ENCODE assay signal across 18 cellular contexts in genomic region chr1:87428883-87429282, GRCh38.
DNase-seq lines count a peak whose midpoint lies in the region; ATAC-seq, FAIRE-seq and TF ChIP-seq lines count a peak whose summit lies in the region.
"Had no signal": no experiment of that assay in that cellular context is flagged by ENCODE, and none has a peak within 500 bp of the region (broad histone marks: within the 10 kb centered on the region; RNA-seq: fewer than 3 reads in every experiment).

No MANE protein-coding gene starts in this region.

- no peaks in the 10 kb centered on the region for H3K36me3 ChIP-seq in HAP-1 (replicated peaks)
- H3K36me3 ChIP-seq in astrocyte (ENCODE audit: insufficient read depth, low read length) = no peaks in the 10 kb centered on the region
- no peaks in the 10 kb centered on the region for H3K36me3 ChIP-seq in mesendoderm (ENCODE audit: control insufficient read depth, insufficient read depth, low read length)
- no peaks in the 10 kb centered on the region for H3K36me3 ChIP-seq in MM.1S (replicated peaks; ENCODE audit: insufficient read depth, low read length)
- H3K36me3 ChIP-seq: BLaER1 had no signal

- no peak overlapping the region for H3K4ac ChIP-seq in mesendoderm (ENCODE audit: low read depth, low read length)

- no peaks in the 10 kb centered on the region for H3K9me3 ChIP-seq in HAP-1
- no peaks in the 10 kb centered on the region for H3K9me3 ChIP-seq in astrocyte (ENCODE audit: insufficient read depth, low read depth, low read length)
- H3K9me3 ChIP-seq in MM.1S (replicated peaks; ENCODE audit: insufficient read depth, low read length) = no peaks in the 10 kb centered on the region
- H3K9me3 ChIP-seq: A549, BLaER1 had no signal

- H3K4me3 ChIP-seq in HAP-1 = no peak overlapping the region
- no peak overlapping the region for H3K4me3 ChIP-seq in astrocyte (ENCODE audit: insufficient read depth, low read depth, low read length)
- no peak overlapping the region for H3K4me3 ChIP-seq in mesendoderm (ENCODE audit: low read length)
- H3K4me3 ChIP-seq in MM.1S (ENCODE audit: low read length) = no peak overlapping the region
- H3K4me3 ChIP-seq: A549, BLaER1, GM23248 had no signal

- H3K9ac ChIP-seq in astrocyte (ENCODE audit: low read length) (no peak overlapping the region), mesendoderm (ENCODE audit: low read length) (no peak overlapping the region), MM.1S (ENCODE audit: low read length) (no peak overlapping the region)
- H3K9ac ChIP-seq: BLaER1, GM23248 had no signal

- no peak overlapping the region for H2BK120ac ChIP-seq in mesendoderm (ENCODE audit: low read depth, low read length)

- H2AK5ac ChIP-seq in mesendoderm (ENCODE audit: low read length) = no peak overlapping the region

- H3K18ac ChIP-seq in mesendoderm (ENCODE audit: low read length) = no peak overlapping the region

- no peak overlapping the region for H3K4me3 Mint-ChIP-seq in astrocyte (ENCODE audit: unreplicated experiment)
- H3K4me3 Mint-ChIP-seq: CD8-positive, alpha-beta memory T cell; HFFc6 had no signal

- no peak for FAIRE-seq in astrocyte (lab: Jason Lieb, UNC)
- FAIRE-seq: A549, G401.6, GM12891 had no signal

- H3K27ac ChIP-seq in astrocyte (ENCODE audit: low read depth, low read length) (no peak overlapping the region), mesendoderm (ENCODE audit: low read depth, low read length) (no peak overlapping the region), MM.1S (ENCODE audit: low read length) (no peak overlapping the region)
- H3K27ac ChIP-seq: A549, BLaER1, GM23248, HL-60 had no signal

- H4K20me1 ChIP-seq in astrocyte (ENCODE audit: insufficient read depth, low read length) (no peaks in the 10 kb centered on the region), MM.1S (ENCODE audit: insufficient read depth, low read length) (no peaks in the 10 kb centered on the region)
- H4K20me1 ChIP-seq: BLaER1 had no signal

- TF ChIP-seq CTCF in astrocyte (IDR thresholded peaks at IDR 0.05; ENCODE audit: insufficient read depth, low read depth, low read length) (no peak), MM.1S (IDR thresholded peaks at IDR 0.05; ENCODE audit: low read length) (no peak)

- H3K27ac Mint-ChIP-seq in astrocyte (ENCODE audit: unreplicated experiment) = no peak overlapping the region
- H3K27ac Mint-ChIP-seq: CD8-positive, alpha-beta memory T cell; HFFc6 had no signal

- no peak overlapping the region for H2BK15ac ChIP-seq in mesendoderm (replicated peaks; ENCODE audit: low read depth)

- no peaks in the 10 kb centered on the region for H3K9me2 ChIP-seq in MM.1S (replicated peaks; ENCODE audit: insufficient read depth, low read length)

- peaks cover 2% of the 10 kb centered on the region for H3K9me3 Mint-ChIP-seq in astrocyte (ENCODE audit: unreplicated experiment)
- H3K9me3 Mint-ChIP-seq: CD8-positive, alpha-beta memory T cell; HFFc6 had no signal

- H4K5ac ChIP-seq in mesendoderm (ENCODE audit: low read length) = no peak overlapping the region

- H3K27me3 ChIP-seq in HAP-1 (ENCODE audit: low read depth) (no peaks in the 10 kb centered on the region; the same call in 1 of the 2 replicates), astrocyte (ENCODE audit: insufficient read depth, low read length) (no peaks in the 10 kb centered on the region), mesendoderm (ENCODE audit: insufficient read depth, low read length, poor library complexity) (no peaks in the 10 kb centered on the region), MM.1S (replicated peaks; ENCODE audit: insufficient read depth, low read length) (no peaks in the 10 kb centered on the region)
- H3K27me3 ChIP-seq: BLaER1 had no signal

- H3K79me1 ChIP-seq in mesendoderm (ENCODE audit: low read length) = no peaks in the 10 kb centered on the region

- H3F3A ChIP-seq in MM.1S (ENCODE audit: insufficient read depth, low read length) = no peaks in the 10 kb centered on the region

- WGBS in mesendoderm (ENCODE audit: extremely low coverage, insufficient coverage, low lambda C conversion rate) = no CpG with 5 or more reads among the region's 8 CpGs

- ATAC-seq in HG03196 (IDR thresholded peaks at IDR 0.05; ENCODE audit: unreplicated experiment) = no peak
- ATAC-seq: A549 had no signal

- H3K79me2 ChIP-seq in astrocyte (ENCODE audit: insufficient read depth, low read length) = no peaks in the 10 kb centered on the region
- H3K79me2 ChIP-seq in mesendoderm (ENCODE audit: control insufficient read depth, insufficient read depth, low read length) = no peaks in the 10 kb centered on the region
- H3K79me2 ChIP-seq in MM.1S (ENCODE audit: low read length) = no peaks in the 10 kb centered on the region

- peaks cover 2% of the 10 kb centered on the region for H3K27me3 Mint-ChIP-seq in astrocyte (ENCODE audit: low read depth, unreplicated experiment)

- H4K8ac ChIP-seq in mesendoderm (ENCODE audit: low read depth, low read length) = no peak overlapping the region

- H3K56ac ChIP-seq in mesendoderm (ENCODE audit: low read length) = no peak overlapping the region

- DNase-seq in HAP-1 (ENCODE audit: low spot score in 2 of 2) = peak; percentile 46 to 65
- no peak for DNase-seq in astrocyte (ENCODE audit: low read depth)
- DNase-seq in mesendoderm = peak; percentile 44
- no peak for DNase-seq in cerebellar nuclear complex (lab: John Stamatoyannopoulos, UW)
- no peak for DNase-seq in DMS153 (lab: John Stamatoyannopoulos, UW)
- no peak for DNase-seq in MM.1S
- DNase-seq: CD8-positive, alpha-beta memory T cell; GM23248; HCEC 1CT; HFFc6; IMR-90; KBM-7 had no signal

- H3K4me1 Mint-ChIP-seq in astrocyte (ENCODE audit: low read depth, unreplicated experiment) = peaks cover 14% of the 10 kb centered on the region
- H3K4me1 Mint-ChIP-seq: CD8-positive, alpha-beta memory T cell had no signal

- H3K4me2 ChIP-seq in astrocyte (ENCODE audit: low read length) (peak overlapping the region; percentile 14), mesendoderm (ENCODE audit: low read length) (no peak overlapping the region), MM.1S (ENCODE audit: low read depth, low read length) (no peak overlapping the region)
- H3K4me2 ChIP-seq: A549, BLaER1 had no signal

- H2AFZ ChIP-seq in astrocyte (ENCODE audit: low read depth, low read length) = no peak overlapping the region
- H2AFZ ChIP-seq in MM.1S (ENCODE audit: low read length) = no peak overlapping the region
- H2AFZ ChIP-seq: GM23248 had no signal

- in situ Hi-C loops in HAP-1 (cut with MboI; ENCODE audit: low sequenced_read_pairs) = no loop called here

- H2BK5ac ChIP-seq in mesendoderm (ENCODE audit: low read length) = no peak overlapping the region

- H3K23ac ChIP-seq in mesendoderm (ENCODE audit: low read length) = no peak overlapping the region

- H3K36me3 Mint-ChIP-seq in astrocyte (ENCODE audit: low read depth, unreplicated experiment) = no peaks in the 10 kb centered on the region
- H3K36me3 Mint-ChIP-seq: CD8-positive, alpha-beta memory T cell had no signal

- H3K4me1 ChIP-seq in HAP-1 (peaks cover 17% of the 10 kb centered on the region), astrocyte (ENCODE audit: insufficient read depth, low read length) (no peaks in the 10 kb centered on the region), mesendoderm (ENCODE audit: control insufficient read depth, low read depth, low read length) (peaks cover 4% of the 10 kb centered on the region), MM.1S (ENCODE audit: low read length) (no peaks in the 10 kb centered on the region)
- H3K4me1 ChIP-seq: BLaER1 had no signal

Comparison
In these comparisons a context has a peak if more than half of its experiments do, and no peak if none do; other contexts are left out.
1. DNase-seq: peak in HAP-1 (2 of 2) and mesendoderm (single experiment); none in astrocyte (single experiment), cerebellar nuclear complex (0 of 2), DMS153 (single experiment) and MM.1S (single experiment).